In the genomic region with DNA sequence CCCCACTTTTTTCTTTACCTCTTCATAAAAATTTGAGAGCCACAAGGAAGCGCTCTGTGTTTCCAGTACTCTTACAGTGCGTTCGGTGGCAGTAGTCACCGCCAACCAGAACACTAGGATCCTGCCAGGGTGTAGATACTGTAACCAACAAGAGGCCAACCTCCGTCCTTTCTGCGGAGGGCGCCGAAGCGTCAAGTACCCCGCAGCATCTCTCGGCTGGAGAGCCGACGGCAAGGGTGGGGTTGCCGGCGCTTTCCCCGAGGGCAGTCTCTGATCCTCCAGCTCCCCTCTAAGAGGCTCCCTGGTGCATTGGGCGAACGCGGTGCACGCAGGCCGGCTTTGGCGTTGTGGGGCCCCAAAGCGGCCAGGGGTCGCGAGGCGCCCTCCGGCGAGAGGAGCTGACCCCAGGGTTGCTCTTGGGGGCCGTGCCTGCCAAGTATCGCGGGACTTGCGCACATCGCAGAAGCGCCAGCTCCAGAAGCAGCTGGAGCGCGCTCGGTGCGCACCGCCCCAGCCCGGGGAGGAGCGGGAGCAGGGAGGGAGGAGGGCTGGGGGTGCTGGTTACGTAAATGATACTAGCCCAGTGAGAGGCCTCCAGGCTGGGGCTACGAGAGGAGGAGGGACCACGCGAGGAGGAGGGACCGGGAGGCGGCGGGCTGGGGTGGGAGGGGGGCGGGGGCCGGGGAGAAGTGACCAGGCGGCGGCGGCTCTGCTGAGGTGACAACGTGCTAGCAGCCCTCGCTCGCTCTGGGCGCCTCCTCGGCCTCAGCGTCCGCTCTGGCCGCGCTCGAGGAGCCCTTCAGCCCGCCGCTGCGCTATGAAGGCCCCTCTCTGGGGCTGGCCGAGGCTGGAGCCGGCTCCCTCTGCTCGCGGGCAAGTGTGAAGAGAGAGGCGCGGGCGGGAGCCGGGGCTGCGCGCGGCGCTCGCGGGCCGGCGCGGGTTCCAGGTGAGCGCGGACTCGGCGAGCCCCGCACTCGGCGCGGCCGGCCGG, we compare ENCODE assay signal across 11 cellular contexts. TPM values are rescaled to one million over a fixed set of nuclear protein-coding genes. Genes with fewer than 3 reads are reported as not detected.
DNase-seq lines count a peak whose midpoint lies in the region; TF ChIP-seq lines count a peak whose summit lies in the region.
"Had no signal": no experiment of that assay in that cellular context is flagged by ENCODE, and none has a peak within 500 bp of the region (broad histone marks: within the 10 kb centered on the region; RNA-seq: fewer than 3 reads in every experiment).

TSS of gene GALNT13 (plus strand) at position 692 of the 991 bp plus-strand sequence.

- peaks cover 65% of the 10 kb centered on the region for H3K27me3 ChIP-seq in A673 (replicated peaks; ENCODE audit: insufficient read depth, low read depth, low read length, poor library complexity)
- H3K27me3 ChIP-seq: SJSA1 had no signal

- intact Hi-C loops in A673 (cut with micrococcal nuclease; ENCODE audit: unreplicated experiment): loop anchor here (10.0 kb wide), 1 partner anchor 503 kb away; no protein-coding TSS in a partner anchor

- DNase-seq in AG10803 (ENCODE audit: low read depth) (peak; percentile 0), NCI-H1694 treated with DMSO at 0.1 percent for 48 hours (lab: John Stamatoyannopoulos, UW) (peak; percentile 90), anterior cingulate cortex (lab: John Stamatoyannopoulos, UW) (peak in 57 of 58 donors; percentile 38 to 93 (median 81)), iPS-NIHi11 (ENCODE audit: low spot score) (peak; percentile 81), A673 (ENCODE audit: low spot score) (no peak), OCI-M2 (lab: John Stamatoyannopoulos, UW; ENCODE audit: unreplicated experiment) (no peak)
- no peak for DNase-seq in activated CD4-positive, alpha-beta T cell treated with anti-CD3 and anti-CD28 coated beads, Interleukin-2, amount 50 U/mL, for 1 hour
- DNase-seq: CD4-positive, CD25-positive, alpha-beta regulatory T cell had no signal

- CTCF ChIA-PET in A673 (lab: Charles Lee): no interaction called here

- POLR2A ChIA-PET in A673 (lab: Charles Lee; ENCODE audit: low non-redundant PET): no interaction called here

- TF ChIP-seq CTCF in AG10803 (conservative IDR thresholded peaks at IDR 0.05; ENCODE audit: low read length) (no peak), A673 (conservative IDR thresholded peaks at IDR 0.05; ENCODE audit: low read depth, low read length) (no peak)

- BruUV-seq in A673 (replicated peaks; lab: Mats Ljungman, UMichigan): no TSS peak

- H3K36me3 ChIP-seq in A673 (ENCODE audit: insufficient read depth, low read length, poor library complexity, severe bottlenecking): no peaks in the 10 kb centered on the region
- H3K36me3 ChIP-seq: neutrophil, SJSA1 had no signal

- H3K4me3 ChIP-seq in AG10803 (ENCODE audit: low read length) (no peak within 1 kb of the TSS), A673 (ENCODE audit: low read depth, low read length, poor library complexity, severe bottlenecking) (no peak within 1 kb of the TSS)
- H3K4me3 ChIP-seq: SJSA1 had no signal

- no peaks in the 10 kb centered on the region for H3K4me1 ChIP-seq in A673 (ENCODE audit: insufficient read depth, low read length, poor library complexity, severe bottlenecking)
- H3K4me1 ChIP-seq: SJSA1 had no signal

- H3K9me3 ChIP-seq in A673 (ENCODE audit: low read depth, low read length, poor library complexity, severe bottlenecking): no peaks in the 10 kb centered on the region
- H3K9me3 ChIP-seq: neutrophil, SJSA1 had no signal

- peak within 1 kb of the TSS; percentile 90 for H3K27ac ChIP-seq in temporal lobe (ENCODE audit: low read depth, low read length)
- H3K27ac ChIP-seq in A673 (ENCODE audit: low read depth, low read length, poor library complexity, severe bottlenecking): no peak within 1 kb of the TSS
- H3K27ac ChIP-seq: neutrophil, SJSA1 had no signal

RNA-seq across cellular contexts. Expression of gene GALNT13, which starts in this region (rescaled TPM):
- 22.1 TPM for total RNA-seq in temporal lobe
- not detected in 2 replicates for total RNA-seq in A673 (2021)
- total RNA-seq: CD4-positive, CD25-positive, alpha-beta regulatory T cell; SJSA1 had no signal

Comparison
In these comparisons a context has a peak if more than half of its experiments do, and no peak if none do; other contexts are left out.
1. RNA of gene GALNT13 (total RNA-seq): 22.1 TPM in temporal lobe (single experiment); not detected in A673; every median in the first group is over 10 times any median in the second.
2. DNase-seq: peak in AG10803 (single experiment), NCI-H1694 treated with DMSO at 0.1 percent for 48 hours (single experiment), anterior cingulate cortex (57 of 58) and iPS-NIHi11 (single experiment); none in A673 (single experiment), OCI-M2 (single experiment) and activated CD4-positive, alpha-beta T cell treated with anti-CD3 and anti-CD28 coated beads, Interleukin-2, amount 50 U/mL, for 1 hour (single experiment).